22 cellular contexts compared by ENCODE assay signal in genomic region chr6:117079946-117080345, GRCh38.
"Had no signal": no experiment of that assay in that cellular context is flagged by ENCODE, and none has a peak within 500 bp of the region (broad histone marks: within the 10 kb centered on the region; RNA-seq: fewer than 3 reads in every experiment).

No MANE protein-coding gene starts in this region.

- H3K36me3 Mint-ChIP-seq: IgD-negative memory B cell had no signal

- H3K4me3 ChIP-seq: K562 had no signal

- ATAC-seq: K562, Panc1, PC-3, SK-N-SH treated with all-trans-retinoic acid at 6 μM for 48 hours had no signal

- H3K9ac ChIP-seq: KMS-11 had no signal

- H3K4me2 ChIP-seq: KMS-11 had no signal

- H3K27ac ChIP-seq: HL-60, KMS-11, RWPE1 had no signal

- H3K4me1 Mint-ChIP-seq: IgD-negative memory B cell had no signal

- H3K27ac Mint-ChIP-seq: IgD-negative memory B cell had no signal

- H3K4me3 Mint-ChIP-seq: IgD-negative memory B cell had no signal

- DNase-seq: Kasumi-1; MM.1S; NCI-H1105; NCI-H1417; NCI-H1436 treated with DMSO at 0.1 percent for 48 hours; NCI-H1694 treated with DMSO at 0.1 percent for 48 hours; NCI-H1930; NCI-H2081; NCI-H2107; NCI-H2227 treated with DMSO at 0.1 percent for 48 hours; NCI-H526; NK-92 treated with Interleukin-12 subunit alpha and Interleukin-12 subunit beta, amount 100 ng/mL, for 24 hours; PC-3; SHP77; T-helper 1 cell had no signal
